Comparison of ENCODE assay signal across 8 cellular contexts in genomic region chr4:139176299-139177048, GRCh38. TPM values are rescaled to one million over a fixed set of nuclear protein-coding genes. Genes with fewer than 3 reads are reported as not detected.
A peak's percentile ranks its signal among the peaks of the same experiment; 100 is the strongest.
DNase-seq lines count a peak whose midpoint lies in the region; ATAC-seq and TF ChIP-seq lines count a peak whose summit lies in the region.

No MANE protein-coding gene starts in this region.

- no peaks in the 10 kb centered on the region for H3K27me3 ChIP-seq in liver (ENCODE audit: control insufficient read depth in 4 of 4, insufficient read depth in 4 of 4, low read length in 3 of 4)

- peak; percentile 21 for ATAC-seq in HG03097 (IDR thresholded peaks at IDR 0.05; ENCODE audit: low FRiP score, unreplicated experiment)

- peaks cover 3 to 18% (median 11%) of the 10 kb centered on the region in 4 donors for H3K4me1 ChIP-seq in liver (ENCODE audit: control insufficient read depth in 4 of 4, insufficient read depth in 4 of 4, low read length in 3 of 4)

- H3K9me3 ChIP-seq in liver (ENCODE audit: control insufficient read depth in 4 of 4, low read length in 3 of 4), result no peaks in the 10 kb centered on the region

- H3K4me3 ChIP-seq in liver (ENCODE audit: low read depth in 1 of 3, low read length in 3 of 3), result peak overlapping the region; percentile 68 to 95 (median 80)

- no peak for TF ChIP-seq RAD21 in liver (IDR thresholded peaks at IDR 0.05)

- H3K27ac ChIP-seq in liver (ENCODE audit: low read depth in 1 of 2, low read length in 2 of 2), result peak overlapping the region; percentile 100

- no peak for TF ChIP-seq CTCF in liver (IDR thresholded peaks at IDR 0.05; ENCODE audit: low read depth, low read length, missing input control)

- WGBS in liver, result under 1% methylated on average over 89 of the region's 89 CpGs

- peak overlapping the region; percentile 47 to 91 for H3K9ac ChIP-seq in liver (ENCODE audit: low read depth in 1 of 2, low read length in 2 of 2)

- H3K36me3 ChIP-seq in liver (ENCODE audit: control insufficient read depth in 4 of 4, insufficient read depth in 3 of 4, low read depth in 1 of 4, low read length in 3 of 4), result no peaks in the 10 kb centered on the region

- DNase-seq in NK-92 treated with Interleukin-12 subunit alpha and Interleukin-12 subunit beta, amount 100 ng/mL, for 24 hours (lab: John Stamatoyannopoulos, UW), result peak; percentile 67
- DNase-seq in NK-92 (lab: John Stamatoyannopoulos, UW; ENCODE audit: unreplicated experiment) (no peak), NCI-H510A (lab: John Stamatoyannopoulos, UW) (peak; percentile 56), dermis blood vessel endothelial cell (peak; percentile 80)
- DNase-seq in activated CD4-positive, alpha-beta T cell treated with anti-CD3 and anti-CD28 coated beads, Interleukin-2, amount 50 U/mL, for 1 hour, result peak; percentile 64
- peak; percentile 72 for DNase-seq in stimulated activated CD4-positive, alpha-beta T cell treated with anti-CD3 and anti-CD28 coated beads, Interleukin-4, amount 100 ng/mL, for 1 hour

TF ChIP-seq in liver, 16 proteins besides CTCF, POLR2A, EP300 and RAD21:
- TF ChIP-seq YY1 (IDR thresholded peaks at IDR 0.05) (peak; percentile 66), REST (IDR thresholded peaks at IDR 0.05) (peak; percentile 42), TAF1 (conservative IDR thresholded peaks at IDR 0.05) (no peak)
TF ChIP-seq in liver: peak in this region for 2.

RNA-seq across cellular contexts. Expression of gene ELF2, which starts 0.5 kb away (rescaled TPM):
- total RNA-seq in dermis blood vessel endothelial cell (52.8 and 54.9 TPM in 2 replicates), liver (10 to 100 TPM; 31.0 to 35.3 TPM)
- 10 to 100 TPM in 1 of 2 donors, 1 to 10 TPM in 1; 8.1 to 17.2 TPM for polyA plus RNA-seq in liver
